In the genomic region with DNA sequence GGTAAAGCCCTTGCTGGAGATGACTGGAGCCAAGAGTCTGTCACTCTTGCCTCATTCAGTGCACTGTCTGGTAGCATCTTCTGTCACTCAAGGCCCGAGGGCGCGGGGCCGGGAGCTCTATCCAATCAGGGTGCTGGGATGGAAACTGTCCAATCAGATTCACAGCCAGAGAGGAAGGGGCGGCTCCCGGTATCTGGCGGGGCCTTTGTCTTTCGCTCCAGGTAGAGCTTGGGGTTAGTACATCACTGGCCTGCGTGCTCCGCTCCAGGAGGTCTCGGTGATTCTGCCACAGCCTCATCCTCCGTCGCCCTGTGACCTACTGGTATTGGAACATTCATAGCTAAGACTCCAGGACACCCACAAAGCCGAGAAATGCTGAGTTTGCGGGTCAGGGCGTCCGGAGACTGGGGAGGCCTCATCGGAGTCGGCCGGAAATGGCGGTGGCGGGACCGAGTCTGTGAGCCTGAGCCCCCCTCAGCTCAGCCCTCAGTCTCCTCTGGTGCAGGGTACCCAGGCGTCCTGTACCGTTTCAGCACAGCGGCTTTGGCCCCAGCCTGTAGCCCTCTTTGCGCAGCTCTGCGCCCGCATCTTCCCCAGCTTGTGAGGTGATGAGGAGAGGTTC, we compare ENCODE assay signal across 8 cellular contexts. TPM values are rescaled to one million over a fixed set of nuclear protein-coding genes. Genes with fewer than 3 reads are reported as not detected.
DNase-seq lines count a peak whose midpoint lies in the region; ATAC-seq, FAIRE-seq and TF ChIP-seq lines count a peak whose summit lies in the region.

No MANE protein-coding gene starts in this region.

- no peak for TF ChIP-seq CTCF in Peyer's patch (IDR thresholded peaks at IDR 0.05)
- no peak for TF ChIP-seq CTCF in gastroesophageal sphincter (IDR thresholded peaks at IDR 0.05)
- TF ChIP-seq CTCF in neutrophil (IDR thresholded peaks at IDR 0.05): no peak

- H3K4me3 ChIP-seq in Peyer's patch: peak overlapping the region; percentile 19 to 47 (median 44)
- peak overlapping the region; percentile 34 to 48 for H3K4me3 ChIP-seq in gastroesophageal sphincter
- peak overlapping the region; percentile 16 to 32 for H3K4me3 ChIP-seq in neutrophil (ENCODE audit: low read depth in 1 of 2, low read length in 1 of 2)
- peak overlapping the region; percentile 76 for H3K4me3 ChIP-seq in stomach smooth muscle (ENCODE audit: low read length in 2 of 2)

- no peak for TF ChIP-seq EP300 in gastroesophageal sphincter (IDR thresholded peaks at IDR 0.05)

- H3K9ac ChIP-seq in stomach smooth muscle (ENCODE audit: low read length in 2 of 2): no peak overlapping the region

- no peak for FAIRE-seq in GM19239 (lab: Jason Lieb, UNC)

- DNase-seq in Ammon's horn (ENCODE audit: low spot score) (peak; percentile 97), GM19239 (ENCODE audit: insufficient read length, low spot score) (peak; percentile 32), Peyer's patch (peak; percentile 52 to 91 (median 89))
- DNase-seq in activated gamma-delta T cell treated with anti-CD3 and anti-CD28 coated beads, Interleukin-2, amount 50 U/mL, for 16 hours (ENCODE audit: low read depth): peak; percentile 76

- WGBS in gastroesophageal sphincter (ENCODE audit: low coverage in 1 of 2), 2 donors: 0% methylated on average over 2 of the region's 29 CpGs; no CpG with 5 or more reads in 1 of the 2 donors

- no peaks in the 10 kb centered on the region for H3K36me3 ChIP-seq in Peyer's patch
- no peaks in the 10 kb centered on the region for H3K36me3 ChIP-seq in gastroesophageal sphincter
- H3K36me3 ChIP-seq in neutrophil: no peaks in the 10 kb centered on the region
- H3K36me3 ChIP-seq in stomach smooth muscle (ENCODE audit: control insufficient read depth in 2 of 2, insufficient read depth in 2 of 2, low read length in 2 of 2): no peaks in the 10 kb centered on the region

- no peaks in the 10 kb centered on the region for H3K4me1 ChIP-seq in Peyer's patch
- peaks cover 0 to 12% (median 6%) of the 10 kb centered on the region in 3 donors for H3K4me1 ChIP-seq in gastroesophageal sphincter
- peaks cover 0 to 7% of the 10 kb centered on the region in 2 experiments for H3K4me1 ChIP-seq in neutrophil (ENCODE audit: control insufficient read depth in 1 of 2, insufficient read depth in 1 of 2, low read depth in 1 of 2, low read length in 1 of 2)
- peaks cover 4% of the 10 kb centered on the region for H3K4me1 ChIP-seq in stomach smooth muscle (ENCODE audit: control insufficient read depth, insufficient read depth, low read length)

- no peaks in the 10 kb centered on the region for H3K9me3 ChIP-seq in Peyer's patch
- no peaks in the 10 kb centered on the region for H3K9me3 ChIP-seq in gastroesophageal sphincter
- no peaks in the 10 kb centered on the region for H3K9me3 ChIP-seq in neutrophil
- no peaks in the 10 kb centered on the region for H3K9me3 ChIP-seq in stomach smooth muscle (ENCODE audit: control insufficient read depth in 2 of 2, low read length in 2 of 2)

- H3K27ac ChIP-seq in Peyer's patch (peak overlapping the region in 1 of 4 donors; percentile 25), gastroesophageal sphincter (no peak overlapping the region), neutrophil (no peak overlapping the region), stomach smooth muscle (ENCODE audit: low read length) (no peak overlapping the region)

- TF ChIP-seq POLR2A in Peyer's patch (IDR thresholded peaks at IDR 0.05): no peak
- no peak for TF ChIP-seq POLR2A in gastroesophageal sphincter (IDR thresholded peaks at IDR 0.05)

- ATAC-seq in HG03520 (IDR thresholded peaks at IDR 0.05; ENCODE audit: unreplicated experiment): peak; percentile 99
- peak; percentile 98 for ATAC-seq in gastroesophageal sphincter

- no peaks in the 10 kb centered on the region for H3K27me3 ChIP-seq in Peyer's patch
- no peaks in the 10 kb centered on the region for H3K27me3 ChIP-seq in gastroesophageal sphincter
- H3K27me3 ChIP-seq in neutrophil: peaks cover 10% of the 10 kb centered on the region
- H3K27me3 ChIP-seq in stomach smooth muscle (ENCODE audit: control insufficient read depth in 1 of 2, insufficient read depth in 2 of 2, low read length in 2 of 2): no peaks in the 10 kb centered on the region

RNA-seq across cellular contexts. Expression of gene ZNF430, which starts 20.6 kb away (rescaled TPM):
- total RNA-seq in Peyer's patch: 10 to 100 TPM in 2 of 4 donors, 1 to 10 TPM in 2; 8.6 to 14.9 (median 10.2) TPM
- 10 to 100 TPM in 2 of 4 donors, 1 to 10 TPM in 2; 5.8 to 12.7 (median 10.4) TPM for total RNA-seq in gastroesophageal sphincter

Comparison
In these comparisons a context has a peak if more than half of its experiments do, and no peak if none do; other contexts are left out.
1. DNase-seq: peak in every context shown above with its lines; median percentile 97 in Ammon's horn; 89 in Peyer's patch; 76 in activated gamma-delta T cell treated with anti-CD3 and anti-CD28 coated beads, Interleukin-2, amount 50 U/mL, for 16 hours; 32 in GM19239.
2. H3K4me3 ChIP-seq: peak in every context shown above with its lines; median percentile 76 in stomach smooth muscle; 44 in Peyer's patch; 41 in gastroesophageal sphincter; 24 in neutrophil.